Comparison of ENCODE assay signal across 14 cellular contexts in the genomic region with DNA sequence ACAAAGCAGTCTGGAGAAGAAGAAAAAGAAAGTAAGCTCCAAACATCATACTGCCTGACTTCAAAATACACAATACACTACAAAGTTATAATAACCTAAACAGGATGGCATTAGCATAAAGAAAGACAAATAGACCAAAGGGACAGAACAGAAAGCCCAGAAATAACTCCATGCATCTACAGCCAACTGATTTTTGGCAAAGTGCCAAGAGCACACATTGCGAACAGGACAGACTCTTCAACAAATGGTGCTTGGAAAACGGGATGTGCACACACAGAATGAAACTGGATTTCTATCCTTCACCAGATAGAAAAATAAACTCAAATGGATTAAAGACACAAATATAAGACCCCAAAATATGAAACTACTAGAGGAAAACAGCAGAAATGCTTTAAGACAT.
DNase-seq lines count a peak whose midpoint lies in the region; ATAC-seq and TF ChIP-seq lines count a peak whose summit lies in the region.
"Had no signal": no experiment of that assay in that cellular context is flagged by ENCODE, and none has a peak within 500 bp of the region (broad histone marks: within the 10 kb centered on the region; RNA-seq: fewer than 3 reads in every experiment).

No MANE protein-coding gene starts in this region.

- H3K27ac ChIP-seq in adrenal gland: no peak overlapping the region
- H3K27ac ChIP-seq: BLaER1, left lung had no signal

- no peaks in the 10 kb centered on the region for H3K36me3 ChIP-seq in adrenal gland (replicated peaks in 1 of 2)
- H3K36me3 ChIP-seq: BLaER1, left lung had no signal

- no peaks in the 10 kb centered on the region for H3K27me3 ChIP-seq in adrenal gland
- H3K27me3 ChIP-seq: BLaER1, left lung had no signal

- 2 to 21% (median 5%) methylated on average over 2 of the region's 2 CpGs for WGBS in adrenal gland, 4 donors

- DNase-seq in COLO668 (lab: John Stamatoyannopoulos, UW; ENCODE audit: unreplicated experiment) (peak; percentile 24), NCI-H1105 (lab: John Stamatoyannopoulos, UW) (peak; percentile 20), adrenal gland (peak in 5 of 7 donors; percentile 24 to 63 (median 39)), inferior parietal cortex (ENCODE audit: extremely low spot score) (peak; percentile 29), Kasumi-1 (lab: John Stamatoyannopoulos, UW) (no peak), NCI-H146 treated with DMSO at 0.1 percent for 48 hours (lab: John Stamatoyannopoulos, UW; ENCODE audit: unreplicated experiment) (no peak)
- no peak for DNase-seq in stimulated activated naive CD8-positive, alpha-beta T cell treated with anti-CD3 and anti-CD28 coated beads, Interleukin-15, Interleukin-2, amounts not matched to agents 100 U/mL and 50 U/mL, for 24 hours
- DNase-seq: glutamatergic neuron; left lung; PC-3; stimulated activated CD4-positive, alpha-beta T cell treated with anti-CD3 and anti-CD28 coated beads, Interleukin-1b, Interleukin-23, amount 100 ng/mL, for 48 hours; stimulated activated naive B cell treated with anti-CD40 and anti-IgM and Interleukin-4, amounts not matched to agents 10 μg/mL and 1 μg/mL and 100 μg/mL, for 72 hours had no signal

- TF ChIP-seq CTCF in adrenal gland (IDR thresholded peaks at IDR 0.05): no peak

- H3K4me1 ChIP-seq in adrenal gland (replicated peaks in 1 of 2): no peaks in the 10 kb centered on the region

- H3K9me3 ChIP-seq in adrenal gland (replicated peaks in 1 of 3): no peaks in the 10 kb centered on the region
- H3K9me3 ChIP-seq: BLaER1, left lung had no signal

- no peak overlapping the region for H3K4me3 ChIP-seq in adrenal gland
- H3K4me3 ChIP-seq: BLaER1, left lung had no signal

- TF ChIP-seq POLR2A in adrenal gland (IDR thresholded peaks at IDR 0.05): no peak

- ATAC-seq in HG02970 (IDR thresholded peaks at IDR 0.05; ENCODE audit: low FRiP score, unreplicated experiment): no peak
- no peak for ATAC-seq in stimulated activated naive CD8-positive, alpha-beta T cell treated with anti-CD3 and anti-CD28 coated beads, Interleukin-15, Interleukin-2, amounts not matched to agents 100 U/mL and 50 U/mL, for 24 hours
- ATAC-seq: left lung; PC-3; stimulated activated naive B cell treated with anti-CD40 and anti-IgM and Interleukin-4, amounts not matched to agents 10 μg/mL and 1 μg/mL and 100 μg/mL, for 72 hours had no signal

- intact Hi-C loops in adrenal gland (cut with DNase I): no loop called here

Comparison
In these comparisons a context has a peak if more than half of its experiments do, and no peak if none do; other contexts are left out.
1. DNase-seq: peak in COLO668 (single experiment), NCI-H1105 (single experiment), adrenal gland (5 of 7) and inferior parietal cortex (single experiment); none in Kasumi-1 (0 of 2), NCI-H146 treated with DMSO at 0.1 percent for 48 hours (single experiment) and stimulated activated naive CD8-positive, alpha-beta T cell treated with anti-CD3 and anti-CD28 coated beads, Interleukin-15, Interleukin-2, amounts not matched to agents 100 U/mL and 50 U/mL, for 24 hours (single experiment).